In genomic region chr1:83909687-83910086, GRCh38 we compare ENCODE assay signal across 22 cellular contexts.
DNase-seq lines count a peak whose midpoint lies in the region; ATAC-seq and TF ChIP-seq lines count a peak whose summit lies in the region.
"Had no signal": no experiment of that assay in that cellular context is flagged by ENCODE, and none has a peak within 500 bp of the region (broad histone marks: within the 10 kb centered on the region; RNA-seq: fewer than 3 reads in every experiment).

No MANE protein-coding gene starts in this region.

- POLR2A ChIA-PET in HEK293 (lab: Yijun Ruan, JAX) (interaction anchor here (0.5 kb wide), 1 partner anchor 575 kb away, joined by 6 read pairs; no protein-coding TSS in a partner anchor), RWPE1 (lab: Yijun Ruan, JAX; ENCODE audit: low non-redundant PET) (no interaction called here)
- POLR2A ChIA-PET in CD4-positive, alpha-beta T cell (lab: Charles Lee) = no interaction called here

- no peak overlapping the region for H3K27ac ChIP-seq in HEK293 (ENCODE audit: extremely low read depth, low read depth, low read length)
- H3K27ac ChIP-seq in CD4-positive, alpha-beta T cell (ENCODE audit: low read depth, low read length) = no peak overlapping the region
- no peak overlapping the region for H3K27ac ChIP-seq in RWPE1
- H3K27ac ChIP-seq: BLaER1 had no signal

- no peaks in the 10 kb centered on the region for H3K9me3 ChIP-seq in HEK293 (ENCODE audit: control insufficient read depth, insufficient read depth, low read depth, low read length)
- H3K9me3 ChIP-seq in CD4-positive, alpha-beta T cell (ENCODE audit: control insufficient read depth, low read length) = no peaks in the 10 kb centered on the region
- H3K9me3 ChIP-seq: BLaER1, Caco-2 had no signal

- CTCF ChIA-PET in HEK293 (lab: Yijun Ruan, JAX) (interaction anchor here (0.6 to 1.6 kb wide), 6 partner anchors 9 to 844 kb away, joined by 3 to 5 read pairs (median 4); no protein-coding TSS in a partner anchor), RWPE1 (lab: Yijun Ruan, JAX) (no interaction called here)
- CTCF ChIA-PET in CD4-positive, alpha-beta T cell (lab: Charles Lee) = interaction anchor here (0.6 to 1.5 kb wide), 3 partner anchors 31 to 844 kb away, joined by 3 to 4 read pairs (median 3); no protein-coding TSS in a partner anchor

- H3K4me3 ChIP-seq in HEK293 (ENCODE audit: low read depth, low read length) = no peak overlapping the region
- no peak overlapping the region for H3K4me3 ChIP-seq in fibroblast of the aortic adventitia (ENCODE audit: low read depth, low read length)
- H3K4me3 ChIP-seq: BLaER1 had no signal

- no peaks in the 10 kb centered on the region for H3K36me3 Mint-ChIP-seq in CD4-positive, alpha-beta T cell (ENCODE audit: low read depth)
- H3K36me3 Mint-ChIP-seq: CD4-positive, alpha-beta memory T cell had no signal

- no peak overlapping the region for H3K27ac Mint-ChIP-seq in CD4-positive, alpha-beta T cell
- H3K27ac Mint-ChIP-seq: CD4-positive, alpha-beta memory T cell had no signal

- H3K36me3 ChIP-seq in HEK293 (ENCODE audit: control insufficient read depth in 2 of 2, insufficient read depth in 1 of 2, low read length in 2 of 2) = peaks cover 3 to 9% of the 10 kb centered on the region in 2 experiments; a peak in 1 of 3 replicates
- H3K36me3 ChIP-seq: BLaER1 had no signal

- no peak for ATAC-seq in HG03354 (IDR thresholded peaks at IDR 0.05; ENCODE audit: poor library complexity, severe bottlenecking, unreplicated experiment)
- ATAC-seq in CD4-positive, alpha-beta T cell (ENCODE audit: poor library complexity) = no peak
- ATAC-seq: Panc1, SK-N-SH treated with all-trans-retinoic acid at 6 μM for 48 hours had no signal

- DNase-seq in astrocyte of the hippocampus (ENCODE audit: low read depth, low spot score) (peak; percentile 53), fibroblast of the aortic adventitia (ENCODE audit: low read depth) (peak; percentile 10), NAMALWA (ENCODE audit: low spot score) (no peak), RWPE1 (ENCODE audit: low spot score) (no peak)
- no peak for DNase-seq in CD4-positive, alpha-beta T cell
- DNase-seq: Caco-2; CD4-positive, alpha-beta memory T cell; DMS 273 treated with DMSO at 0.1 percent for 48 hours; DMS79 treated with DMSO at 0.1 percent for 48 hours; GOT3; Karpas-422; NCI-H1048; NCI-H1436; NCI-H2029; NCI-H2227 treated with DMSO at 0.1 percent for 48 hours; NCI-H510A; NCI-H748 treated with DMSO at 0.1 percent for 48 hours had no signal

- no peak overlapping the region for H3K4me3 Mint-ChIP-seq in CD4-positive, alpha-beta T cell

- H3K4me1 ChIP-seq in HEK293 (ENCODE audit: control insufficient read depth, insufficient read depth, low read length) = no peaks in the 10 kb centered on the region
- H3K4me1 ChIP-seq: BLaER1, Caco-2 had no signal

- no peak for TF ChIP-seq CTCF in HEK293 (tag by site-specific recombination; IDR thresholded peaks at IDR 0.05)
- no peak for TF ChIP-seq CTCF in fibroblast of the aortic adventitia (IDR thresholded peaks at IDR 0.05; ENCODE audit: insufficient read depth, low read length)
- TF ChIP-seq CTCF in CD4-positive, alpha-beta T cell (IDR thresholded peaks at IDR 0.05) = no peak
- TF ChIP-seq CTCF in RWPE1 (conservative IDR thresholded peaks at IDR 0.05; ENCODE audit: low read depth) = no peak

- no peaks in the 10 kb centered on the region for H3K9me3 Mint-ChIP-seq in CD4-positive, alpha-beta T cell

- peaks cover 50% of the 10 kb centered on the region for H3K27me3 Mint-ChIP-seq in CD4-positive, alpha-beta T cell

- peaks cover 3% of the 10 kb centered on the region for H3K27me3 ChIP-seq in CD4-positive, alpha-beta T cell (ENCODE audit: control insufficient read depth, insufficient read depth, low read length)
- H3K27me3 ChIP-seq: BLaER1 had no signal

- no peaks in the 10 kb centered on the region for H3K4me1 Mint-ChIP-seq in CD4-positive, alpha-beta T cell (ENCODE audit: low read depth)
- H3K4me1 Mint-ChIP-seq: CD4-positive, alpha-beta memory T cell had no signal

- intact Hi-C loops in CD4-positive, alpha-beta T cell (cut with DNase I, micrococcal nuclease) = loop anchor here (5.0 to 10.0 kb wide), 4 partner anchors 843 to 1028 kb away; no protein-coding TSS in a partner anchor

TF ChIP-seq in HEK293, 187 proteins besides CTCF, POLR2A, EP300 and RAD21:
- TF ChIP-seq, protein P1, sequence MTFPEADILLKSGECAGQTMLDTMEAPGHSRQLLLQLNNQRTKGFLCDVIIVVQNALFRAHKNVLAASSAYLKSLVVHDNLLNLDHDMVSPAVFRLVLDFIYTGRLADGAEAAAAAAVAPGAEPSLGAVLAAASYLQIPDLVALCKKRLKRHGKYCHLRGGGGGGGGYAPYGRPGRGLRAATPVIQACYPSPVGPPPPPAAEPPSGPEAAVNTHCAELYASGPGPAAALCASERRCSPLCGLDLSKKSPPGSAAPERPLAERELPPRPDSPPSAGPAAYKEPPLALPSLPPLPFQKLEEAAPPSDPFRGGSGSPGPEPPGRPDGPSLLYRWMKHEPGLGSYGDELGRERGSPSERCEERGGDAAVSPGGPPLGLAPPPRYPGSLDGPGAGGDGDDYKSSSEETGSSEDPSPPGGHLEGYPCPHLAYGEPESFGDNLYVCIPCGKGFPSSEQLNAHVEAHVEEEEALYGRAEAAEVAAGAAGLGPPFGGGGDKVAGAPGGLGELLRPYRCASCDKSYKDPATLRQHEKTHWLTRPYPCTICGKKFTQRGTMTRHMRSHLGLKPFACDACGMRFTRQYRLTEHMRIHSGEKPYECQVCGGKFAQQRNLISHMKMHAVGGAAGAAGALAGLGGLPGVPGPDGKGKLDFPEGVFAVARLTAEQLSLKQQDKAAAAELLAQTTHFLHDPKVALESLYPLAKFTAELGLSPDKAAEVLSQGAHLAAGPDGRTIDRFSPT (tag by site-specific recombination; IDR thresholded peaks at IDR 0.05) = no peak
- TF ChIP-seq ZNF280D (tag by site-specific recombination; IDR thresholded peaks at IDR 0.05) = no peak
- peak; percentile 34; the same call in 1 of the 2 replicates for TF ChIP-seq SCRT2 (tag by site-specific recombination; IDR thresholded peaks at IDR 0.05)
- TF ChIP-seq HOXA7 (CRISPR knock-in tag; IDR thresholded peaks at IDR 0.05; ENCODE audit: borderline replicate concordance) = no peak

Comparison
In these comparisons a context has a peak if more than half of its experiments do, and no peak if none do; other contexts are left out.
1. DNase-seq: peak in astrocyte of the hippocampus (single experiment) and fibroblast of the aortic adventitia (single experiment); none in NAMALWA (single experiment), CD4-positive, alpha-beta T cell (0 of 10) and RWPE1 (single experiment).